9 cellular contexts compared by ENCODE assay signal in the genomic region with DNA sequence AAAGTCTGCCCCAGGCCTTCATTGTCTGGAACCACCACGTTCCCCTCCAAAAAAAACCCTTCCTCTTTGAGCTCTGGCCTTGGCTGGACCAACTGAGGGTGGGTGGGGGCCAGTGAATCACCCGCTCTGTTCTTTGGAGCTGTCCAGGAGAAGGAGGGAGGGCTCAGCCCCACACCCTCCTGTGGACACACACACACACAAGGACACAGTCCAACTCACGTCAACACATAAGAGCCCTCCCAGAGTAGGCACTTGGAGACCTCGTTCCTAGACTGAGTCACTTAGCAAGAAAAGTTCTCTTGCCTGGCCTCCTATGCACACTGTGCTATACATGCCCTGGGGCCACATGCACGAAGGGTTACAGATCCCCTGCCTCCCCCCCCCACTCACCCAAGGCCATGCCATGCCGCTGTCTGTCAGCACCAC. TPM values are rescaled to one million over a fixed set of nuclear protein-coding genes. Genes with fewer than 3 reads are reported as not detected.
DNase-seq lines count a peak whose midpoint lies in the region; ATAC-seq and TF ChIP-seq lines count a peak whose summit lies in the region.
"Had no signal": no experiment of that assay in that cellular context is flagged by ENCODE, and none has a peak within 500 bp of the region (broad histone marks: within the 10 kb centered on the region; RNA-seq: fewer than 3 reads in every experiment).

No MANE protein-coding gene starts in this region.

- peak; percentile 73 for DNase-seq in HCEC 1CT
- DNase-seq in cardiac fibroblast (ENCODE audit: low read depth in 2 of 2) = peak; percentile 91 to 98
- DNase-seq in left lobe of liver (ENCODE audit: low spot score) = no peak
- no peak for DNase-seq in Caco-2
- DNase-seq in SKM-1 treated with dmso at 0.1 percent for 144 hours (lab: John Stamatoyannopoulos, UW; ENCODE audit: unreplicated experiment) = no peak
- no peak for DNase-seq in stimulated activated CD4-positive, alpha-beta T cell treated with anti-CD3 and anti-CD28 coated beads, Interleukin-4, amount 100 ng/mL, for 1 hour
- DNase-seq: effector CD8-positive, alpha-beta T cell had no signal

- no peak overlapping the region for H3K27ac Mint-ChIP-seq in Caco-2 (ENCODE audit: unreplicated experiment)

- no peaks in the 10 kb centered on the region for H3K36me3 Mint-ChIP-seq in Caco-2 (ENCODE audit: insufficient read depth, unreplicated experiment)

- ATAC-seq in left lobe of liver = peak; percentile 12
- ATAC-seq in HG03159 (IDR thresholded peaks at IDR 0.05; ENCODE audit: unreplicated experiment) = no peak

- H3K4me3 ChIP-seq in cardiac fibroblast (replicated peaks in 1 of 2; ENCODE audit: low read depth in 2 of 2, low read length in 2 of 2) = no peak overlapping the region
- H3K4me3 ChIP-seq in subcutaneous abdominal adipose tissue (ENCODE audit: low read depth in 1 of 5, low read length in 5 of 5) = no peak overlapping the region
- H3K4me3 ChIP-seq in Caco-2 (ENCODE audit: low read depth, low read length) = no peak overlapping the region

- peaks cover 16 to 94% (median 74%) of the 10 kb centered on the region in 5 donors for H3K4me1 ChIP-seq in subcutaneous abdominal adipose tissue (ENCODE audit: control insufficient read depth in 5 of 5, insufficient read depth in 5 of 5, low read length in 5 of 5)
- no peaks in the 10 kb centered on the region for H3K4me1 ChIP-seq in Caco-2

- intact Hi-C loops in Caco-2 (cut with micrococcal nuclease; ENCODE audit: unreplicated experiment) = no loop called here

- no peak overlapping the region for H3K4me3 Mint-ChIP-seq in Caco-2 (ENCODE audit: unreplicated experiment)

- H3K27me3 Mint-ChIP-seq in Caco-2 (ENCODE audit: insufficient read depth, unreplicated experiment) = no peaks in the 10 kb centered on the region

- no peak for TF ChIP-seq CTCF in cardiac fibroblast (IDR thresholded peaks at IDR 0.05; ENCODE audit: low read depth, low read length)
- TF ChIP-seq CTCF in Caco-2 (IDR thresholded peaks at IDR 0.05; ENCODE audit: insufficient read depth in 1 of 2, low read depth in 1 of 2, low read length in 1 of 2, severe bottlenecking in 1 of 2, unreplicated experiment in 1 of 2) = no peak

- no peaks in the 10 kb centered on the region for H3K36me3 ChIP-seq in subcutaneous abdominal adipose tissue (ENCODE audit: control insufficient read depth in 5 of 5, insufficient read depth in 5 of 5, low read length in 5 of 5)
- H3K36me3 ChIP-seq in Caco-2 (ENCODE audit: control insufficient read depth, insufficient read depth, low read length) = no peaks in the 10 kb centered on the region

- CTCF ChIA-PET in Caco-2 (lab: Charles Lee) = no interaction called here

- peak overlapping the region; percentile 81 for H3K27ac ChIP-seq in subcutaneous abdominal adipose tissue (ENCODE audit: low read depth, low read length)

- H3K27me3 ChIP-seq in subcutaneous abdominal adipose tissue (ENCODE audit: control insufficient read depth in 5 of 5, insufficient read depth in 4 of 5, low read length in 5 of 5) (peaks cover 0 to 5% (median 0%) of the 10 kb centered on the region in 5 donors), Caco-2 (replicated peaks; ENCODE audit: control insufficient read depth, insufficient read depth, low read length) (no peaks in the 10 kb centered on the region)

- no TSS peak for BruUV-seq in Caco-2 (replicated peaks; lab: Mats Ljungman, UMichigan)

- no peaks in the 10 kb centered on the region for H3K4me1 Mint-ChIP-seq in Caco-2 (ENCODE audit: low read depth, unreplicated experiment)

- POLR2A ChIA-PET in Caco-2 (lab: Charles Lee) = no interaction called here

- peak overlapping the region in 1 of 5 donors; percentile 43 for H3K9ac ChIP-seq in subcutaneous abdominal adipose tissue (ENCODE audit: low read length in 5 of 5)

- H3K9me3 Mint-ChIP-seq in Caco-2 (ENCODE audit: unreplicated experiment) = no peaks in the 10 kb centered on the region

- no peaks in the 10 kb centered on the region for H3K9me3 ChIP-seq in subcutaneous abdominal adipose tissue (ENCODE audit: control insufficient read depth in 5 of 5, low read length in 5 of 5)
- no peaks in the 10 kb centered on the region for H3K9me3 ChIP-seq in Caco-2

RNA-seq across cellular contexts. Expression of gene TNS1, which starts 1.2 kb away (rescaled TPM):
- total RNA-seq in left lobe of liver (102 TPM), Caco-2 (2022) (16.1 and 16.9 TPM in 2 replicates)

Comparison
In these comparisons a context has a peak if more than half of its experiments do, and no peak if none do; other contexts are left out.
1. DNase-seq: peak in HCEC 1CT (single experiment) and cardiac fibroblast (2 of 2); none in left lobe of liver (single experiment), Caco-2 (0 of 2), SKM-1 treated with dmso at 0.1 percent for 144 hours (single experiment) and stimulated activated CD4-positive, alpha-beta T cell treated with anti-CD3 and anti-CD28 coated beads, Interleukin-4, amount 100 ng/mL, for 1 hour (single experiment).